Comparison of ENCODE assay signal across 2 cellular contexts in the genomic region with DNA sequence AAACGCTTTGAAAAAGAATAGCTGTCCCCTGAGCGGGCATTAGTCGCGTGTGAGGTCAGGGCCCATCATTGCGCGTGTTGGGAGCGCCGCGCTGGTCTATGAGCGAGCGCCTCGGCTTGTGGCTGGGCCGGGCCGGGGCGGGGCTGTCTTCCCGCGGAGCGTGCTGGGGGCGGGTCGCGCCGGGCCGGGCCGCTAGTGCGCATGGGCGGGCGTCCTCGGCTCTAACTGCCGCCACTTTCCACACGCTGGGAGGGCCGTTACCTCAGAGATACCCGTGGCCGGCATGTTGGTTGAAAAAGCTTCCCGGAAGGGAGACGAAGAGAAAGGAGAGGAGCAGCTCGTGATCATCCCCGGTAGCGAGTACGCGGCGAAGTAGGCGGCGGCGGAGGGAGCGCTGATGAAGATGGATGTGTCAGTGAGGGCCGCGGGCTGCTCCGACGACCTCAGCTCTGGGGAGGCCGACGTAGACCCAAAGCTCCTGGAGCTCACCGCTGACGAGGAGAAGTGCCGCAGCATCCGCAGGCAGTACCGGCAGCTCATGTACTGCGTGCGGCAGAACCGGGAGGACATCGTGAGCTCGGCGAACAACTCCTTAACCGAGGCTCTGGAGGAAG.
TF ChIP-seq lines count a peak whose summit lies in the region.

A gene (plus strand): TSS at position 202 of the 614 bp plus-strand sequence. CDS start 196 bp downstream, at position 398.

TF ChIP-seq in A549, 52 proteins besides CTCF, POLR2A, EP300 and RAD21 (continued from another document and continues in another):
- no peak for TF ChIP-seq ZFP36 (IDR thresholded peaks at IDR 0.05; ENCODE audit: borderline replicate concordance, partially characterized antibody)
- TF ChIP-seq HOXA7 (CRISPR knock-in tag; IDR thresholded peaks at IDR 0.05), result peak; percentile 5; the same call in 1 of the 2 replicates
- peak; percentile 11 for TF ChIP-seq CHD2 (IDR thresholded peaks at IDR 0.05; ENCODE audit: low read length, partially characterized antibody)
- 0 out of 2 replicates have a peak, but pooled peaks have one; percentile 1 for TF ChIP-seq HEYL (CRISPR knock-in tag; IDR thresholded peaks at IDR 0.05)
- TF ChIP-seq, protein P1, sequence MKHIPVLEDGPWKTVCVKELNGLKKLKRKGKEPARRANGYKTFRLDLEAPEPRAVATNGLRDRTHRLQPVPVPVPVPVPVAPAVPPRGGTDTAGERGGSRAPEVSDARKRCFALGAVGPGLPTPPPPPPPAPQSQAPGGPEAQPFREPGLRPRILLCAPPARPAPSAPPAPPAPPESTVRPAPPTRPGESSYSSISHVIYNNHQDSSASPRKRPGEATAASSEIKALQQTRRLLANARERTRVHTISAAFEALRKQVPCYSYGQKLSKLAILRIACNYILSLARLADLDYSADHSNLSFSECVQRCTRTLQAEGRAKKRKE (CRISPR knock-in tag; IDR thresholded peaks at IDR 0.05; ENCODE audit: low read depth), result no peak; the same call in 1 of the 2 replicates
- no peak for TF ChIP-seq PHF8 (IDR thresholded peaks at IDR 0.05; ENCODE audit: borderline replicate concordance, low read depth)
- TF ChIP-seq, protein P2, sequence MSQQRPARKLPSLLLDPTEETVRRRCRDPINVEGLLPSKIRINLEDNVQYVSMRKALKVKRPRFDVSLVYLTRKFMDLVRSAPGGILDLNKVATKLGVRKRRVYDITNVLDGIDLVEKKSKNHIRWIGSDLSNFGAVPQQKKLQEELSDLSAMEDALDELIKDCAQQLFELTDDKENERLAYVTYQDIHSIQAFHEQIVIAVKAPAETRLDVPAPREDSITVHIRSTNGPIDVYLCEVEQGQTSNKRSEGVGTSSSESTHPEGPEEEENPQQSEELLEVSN (IDR thresholded peaks at IDR 0.05; ENCODE audit: borderline replicate concordance, low read depth), result peak; percentile 91
- TF ChIP-seq FOSB (CRISPR knock-in tag; IDR thresholded peaks at IDR 0.05), result no peak; the same call in 1 of the 2 replicates
- TF ChIP-seq, protein P3, sequence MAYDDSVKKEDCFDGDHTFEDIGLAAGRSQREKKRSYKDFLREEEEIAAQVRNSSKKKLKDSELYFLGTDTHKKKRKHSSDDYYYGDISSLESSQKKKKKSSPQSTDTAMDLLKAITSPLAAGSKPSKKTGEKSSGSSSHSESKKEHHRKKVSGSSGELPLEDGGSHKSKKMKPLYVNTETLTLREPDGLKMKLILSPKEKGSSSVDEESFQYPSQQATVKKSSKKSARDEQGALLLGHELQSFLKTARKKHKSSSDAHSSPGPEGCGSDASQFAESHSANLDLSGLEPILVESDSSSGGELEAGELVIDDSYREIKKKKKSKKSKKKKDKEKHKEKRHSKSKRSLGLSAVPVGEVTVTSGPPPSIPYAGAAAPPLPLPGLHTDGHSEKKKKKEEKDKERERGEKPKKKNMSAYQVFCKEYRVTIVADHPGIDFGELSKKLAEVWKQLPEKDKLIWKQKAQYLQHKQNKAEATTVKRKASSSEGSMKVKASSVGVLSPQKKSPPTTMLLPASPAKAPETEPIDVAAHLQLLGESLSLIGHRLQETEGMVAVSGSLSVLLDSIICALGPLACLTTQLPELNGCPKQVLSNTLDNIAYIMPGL (CRISPR knock-in tag; IDR thresholded peaks at IDR 0.05; ENCODE audit: borderline replicate concordance), result 0 out of 2 replicates have a peak, but pooled peaks have one; percentile 68
- TF ChIP-seq MAZ (IDR thresholded peaks at IDR 0.05; ENCODE audit: borderline replicate concordance, low read depth, low read length), result no peak
- TF ChIP-seq NFE2L2 (conservative IDR thresholded peaks at IDR 0.05; ENCODE audit: low read length), result no peak
- TF ChIP-seq CBX2 (IDR thresholded peaks at IDR 0.05; ENCODE audit: borderline replicate concordance, low read depth), result no peak
- no peak for TF ChIP-seq ESRRA (IDR thresholded peaks at IDR 0.05; ENCODE audit: borderline replicate concordance, low read length)
- peak; percentile 92; the same call in 1 of the 2 replicates for TF ChIP-seq TP53 (CRISPR knock-in tag; IDR thresholded peaks at IDR 0.05)
- no peak for TF ChIP-seq RCOR1 (IDR thresholded peaks at IDR 0.05; ENCODE audit: low read depth, low read length)
- TF ChIP-seq EHF (CRISPR knock-in tag; IDR thresholded peaks at IDR 0.05), result no peak
- no peak for TF ChIP-seq KDM1A (IDR thresholded peaks at IDR 0.05; ENCODE audit: low read depth)
- TF ChIP-seq, protein P4, sequence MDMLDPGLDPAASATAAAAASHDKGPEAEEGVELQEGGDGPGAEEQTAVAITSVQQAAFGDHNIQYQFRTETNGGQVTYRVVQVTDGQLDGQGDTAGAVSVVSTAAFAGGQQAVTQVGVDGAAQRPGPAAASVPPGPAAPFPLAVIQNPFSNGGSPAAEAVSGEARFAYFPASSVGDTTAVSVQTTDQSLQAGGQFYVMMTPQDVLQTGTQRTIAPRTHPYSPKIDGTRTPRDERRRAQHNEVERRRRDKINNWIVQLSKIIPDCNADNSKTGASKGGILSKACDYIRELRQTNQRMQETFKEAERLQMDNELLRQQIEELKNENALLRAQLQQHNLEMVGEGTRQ (IDR thresholded peaks at IDR 0.05), result no peak
- 0 out of 2 replicates have a peak, but pooled peaks have one; percentile 2 for TF ChIP-seq GATA3 (IDR thresholded peaks at IDR 0.05; ENCODE audit: borderline replicate concordance)
- TF ChIP-seq, protein P5, sequence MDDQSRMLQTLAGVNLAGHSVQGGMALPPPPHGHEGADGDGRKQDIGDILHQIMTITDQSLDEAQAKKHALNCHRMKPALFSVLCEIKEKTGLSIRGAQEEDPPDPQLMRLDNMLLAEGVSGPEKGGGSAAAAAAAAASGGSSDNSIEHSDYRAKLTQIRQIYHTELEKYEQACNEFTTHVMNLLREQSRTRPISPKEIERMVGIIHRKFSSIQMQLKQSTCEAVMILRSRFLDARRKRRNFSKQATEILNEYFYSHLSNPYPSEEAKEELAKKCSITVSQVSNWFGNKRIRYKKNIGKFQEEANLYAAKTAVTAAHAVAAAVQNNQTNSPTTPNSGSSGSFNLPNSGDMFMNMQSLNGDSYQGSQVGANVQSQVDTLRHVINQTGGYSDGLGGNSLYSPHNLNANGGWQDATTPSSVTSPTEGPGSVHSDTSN (IDR thresholded peaks at IDR 0.05), result no peak
- TF ChIP-seq CBX8 (IDR thresholded peaks at IDR 0.05), result no peak
- TF ChIP-seq JUN (IDR thresholded peaks at IDR 0.05), result peak; percentile 13 to 66; a peak in 3 of 5 replicates
- no peak for TF ChIP-seq EHMT2 (IDR thresholded peaks at IDR 0.05; ENCODE audit: low read depth)
- TF ChIP-seq FOXS1 (CRISPR knock-in tag; IDR thresholded peaks at IDR 0.05), result no peak
- TF ChIP-seq RFX5 (IDR thresholded peaks at IDR 0.05), result 0 out of 2 replicates have a peak, but pooled peaks have one; percentile 3
- TF ChIP-seq TFCP2L1 (CRISPR knock-in tag; IDR thresholded peaks at IDR 0.05), result peak; percentile 93
- TF ChIP-seq MAFK (IDR thresholded peaks at IDR 0.05; ENCODE audit: partially characterized antibody), result no peak
- no peak for TF ChIP-seq HOXB13 (CRISPR knock-in tag; IDR thresholded peaks at IDR 0.05; ENCODE audit: low read depth)
- no peak for TF ChIP-seq CHD4 (IDR thresholded peaks at IDR 0.05; ENCODE audit: borderline replicate concordance)

TF ChIP-seq in H1, 55 proteins besides CTCF, POLR2A, EP300 and RAD21 (continued from another document):
- TF ChIP-seq ZNF274 (IDR thresholded peaks at IDR 0.05; ENCODE audit: borderline replicate concordance, extremely low read depth, low read length) (no peak), RNF2 (IDR thresholded peaks at IDR 0.05; ENCODE audit: borderline replicate concordance, low read depth, low read length, missing control alignments, poor library complexity, severe bottlenecking) (no peak), SRF (IDR thresholded peaks at IDR 0.05; ENCODE audit: low read depth, low read length) (no peak), JUN (IDR thresholded peaks at IDR 0.05; ENCODE audit: low read depth, low read length) (no peak), TAF1 (IDR thresholded peaks at IDR 0.05; ENCODE audit: low read depth, low read length) (peak; percentile 43; the same call in 1 of the 2 replicates), SIX5 (IDR thresholded peaks at IDR 0.05; ENCODE audit: low read depth, low read length) (no peak), CTBP2 (IDR thresholded peaks at IDR 0.05; ENCODE audit: borderline replicate concordance, insufficient read depth, insufficient read length, low read length) (no peak), NRF1 (IDR thresholded peaks at IDR 0.05; ENCODE audit: low read depth, low read length) (peak; percentile 56), SP4 (IDR thresholded peaks at IDR 0.05; ENCODE audit: low read length) (no peak; the same call in 1 of the 2 replicates), POLR2AphosphoS5 (IDR thresholded peaks at IDR 0.05; ENCODE audit: low read depth, low read length) (0 out of 2 replicates have a peak, but pooled peaks have one; percentile 60), YY1 (IDR thresholded peaks at IDR 0.05; ENCODE audit: low read depth, low read length) (no peak), SIRT6 (IDR thresholded peaks at IDR 0.05; ENCODE audit: low read length) (no peak), CREB1 (IDR thresholded peaks at IDR 0.05) (peak; percentile 94), CEBPB (IDR thresholded peaks at IDR 0.05; ENCODE audit: low read depth, low read length) (no peak), CHD2 (IDR thresholded peaks at IDR 0.05; ENCODE audit: low read length) (no peak)
- TF ChIP-seq, protein P6, sequence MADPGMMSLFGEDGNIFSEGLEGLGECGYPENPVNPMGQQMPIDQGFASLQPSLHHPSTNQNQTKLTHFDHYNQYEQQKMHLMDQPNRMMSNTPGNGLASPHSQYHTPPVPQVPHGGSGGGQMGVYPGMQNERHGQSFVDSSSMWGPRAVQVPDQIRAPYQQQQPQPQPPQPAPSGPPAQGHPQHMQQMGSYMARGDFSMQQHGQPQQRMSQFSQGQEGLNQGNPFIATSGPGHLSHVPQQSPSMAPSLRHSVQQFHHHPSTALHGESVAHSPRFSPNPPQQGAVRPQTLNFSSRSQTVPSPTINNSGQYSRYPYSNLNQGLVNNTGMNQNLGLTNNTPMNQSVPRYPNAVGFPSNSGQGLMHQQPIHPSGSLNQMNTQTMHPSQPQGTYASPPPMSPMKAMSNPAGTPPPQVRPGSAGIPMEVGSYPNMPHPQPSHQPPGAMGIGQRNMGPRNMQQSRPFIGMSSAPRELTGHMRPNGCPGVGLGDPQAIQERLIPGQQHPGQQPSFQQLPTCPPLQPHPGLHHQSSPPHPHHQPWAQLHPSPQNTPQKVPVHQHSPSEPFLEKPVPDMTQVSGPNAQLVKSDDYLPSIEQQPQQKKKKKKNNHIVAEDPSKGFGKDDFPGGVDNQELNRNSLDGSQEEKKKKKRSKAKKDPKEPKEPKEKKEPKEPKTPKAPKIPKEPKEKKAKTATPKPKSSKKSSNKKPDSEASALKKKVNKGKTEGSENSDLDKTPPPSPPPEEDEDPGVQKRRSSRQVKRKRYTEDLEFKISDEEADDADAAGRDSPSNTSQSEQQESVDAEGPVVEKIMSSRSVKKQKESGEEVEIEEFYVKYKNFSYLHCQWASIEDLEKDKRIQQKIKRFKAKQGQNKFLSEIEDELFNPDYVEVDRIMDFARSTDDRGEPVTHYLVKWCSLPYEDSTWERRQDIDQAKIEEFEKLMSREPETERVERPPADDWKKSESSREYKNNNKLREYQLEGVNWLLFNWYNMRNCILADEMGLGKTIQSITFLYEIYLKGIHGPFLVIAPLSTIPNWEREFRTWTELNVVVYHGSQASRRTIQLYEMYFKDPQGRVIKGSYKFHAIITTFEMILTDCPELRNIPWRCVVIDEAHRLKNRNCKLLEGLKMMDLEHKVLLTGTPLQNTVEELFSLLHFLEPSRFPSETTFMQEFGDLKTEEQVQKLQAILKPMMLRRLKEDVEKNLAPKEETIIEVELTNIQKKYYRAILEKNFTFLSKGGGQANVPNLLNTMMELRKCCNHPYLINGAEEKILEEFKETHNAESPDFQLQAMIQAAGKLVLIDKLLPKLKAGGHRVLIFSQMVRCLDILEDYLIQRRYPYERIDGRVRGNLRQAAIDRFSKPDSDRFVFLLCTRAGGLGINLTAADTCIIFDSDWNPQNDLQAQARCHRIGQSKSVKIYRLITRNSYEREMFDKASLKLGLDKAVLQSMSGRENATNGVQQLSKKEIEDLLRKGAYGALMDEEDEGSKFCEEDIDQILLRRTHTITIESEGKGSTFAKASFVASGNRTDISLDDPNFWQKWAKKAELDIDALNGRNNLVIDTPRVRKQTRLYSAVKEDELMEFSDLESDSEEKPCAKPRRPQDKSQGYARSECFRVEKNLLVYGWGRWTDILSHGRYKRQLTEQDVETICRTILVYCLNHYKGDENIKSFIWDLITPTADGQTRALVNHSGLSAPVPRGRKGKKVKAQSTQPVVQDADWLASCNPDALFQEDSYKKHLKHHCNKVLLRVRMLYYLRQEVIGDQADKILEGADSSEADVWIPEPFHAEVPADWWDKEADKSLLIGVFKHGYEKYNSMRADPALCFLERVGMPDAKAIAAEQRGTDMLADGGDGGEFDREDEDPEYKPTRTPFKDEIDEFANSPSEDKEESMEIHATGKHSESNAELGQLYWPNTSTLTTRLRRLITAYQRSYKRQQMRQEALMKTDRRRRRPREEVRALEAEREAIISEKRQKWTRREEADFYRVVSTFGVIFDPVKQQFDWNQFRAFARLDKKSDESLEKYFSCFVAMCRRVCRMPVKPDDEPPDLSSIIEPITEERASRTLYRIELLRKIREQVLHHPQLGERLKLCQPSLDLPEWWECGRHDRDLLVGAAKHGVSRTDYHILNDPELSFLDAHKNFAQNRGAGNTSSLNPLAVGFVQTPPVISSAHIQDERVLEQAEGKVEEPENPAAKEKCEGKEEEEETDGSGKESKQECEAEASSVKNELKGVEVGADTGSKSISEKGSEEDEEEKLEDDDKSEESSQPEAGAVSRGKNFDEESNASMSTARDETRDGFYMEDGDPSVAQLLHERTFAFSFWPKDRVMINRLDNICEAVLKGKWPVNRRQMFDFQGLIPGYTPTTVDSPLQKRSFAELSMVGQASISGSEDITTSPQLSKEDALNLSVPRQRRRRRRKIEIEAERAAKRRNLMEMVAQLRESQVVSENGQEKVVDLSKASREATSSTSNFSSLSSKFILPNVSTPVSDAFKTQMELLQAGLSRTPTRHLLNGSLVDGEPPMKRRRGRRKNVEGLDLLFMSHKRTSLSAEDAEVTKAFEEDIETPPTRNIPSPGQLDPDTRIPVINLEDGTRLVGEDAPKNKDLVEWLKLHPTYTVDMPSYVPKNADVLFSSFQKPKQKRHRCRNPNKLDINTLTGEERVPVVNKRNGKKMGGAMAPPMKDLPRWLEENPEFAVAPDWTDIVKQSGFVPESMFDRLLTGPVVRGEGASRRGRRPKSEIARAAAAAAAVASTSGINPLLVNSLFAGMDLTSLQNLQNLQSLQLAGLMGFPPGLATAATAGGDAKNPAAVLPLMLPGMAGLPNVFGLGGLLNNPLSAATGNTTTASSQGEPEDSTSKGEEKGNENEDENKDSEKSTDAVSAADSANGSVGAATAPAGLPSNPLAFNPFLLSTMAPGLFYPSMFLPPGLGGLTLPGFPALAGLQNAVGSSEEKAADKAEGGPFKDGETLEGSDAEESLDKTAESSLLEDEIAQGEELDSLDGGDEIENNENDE (IDR thresholded peaks at IDR 0.05; ENCODE audit: insufficient replicate concordance, low read length), result no peak
- TF ChIP-seq, protein P2 (IDR thresholded peaks at IDR 0.05), result peak; percentile 97
TF ChIP-seq in H1: peak in this region for 7.
